1 cellular context compared by ENCODE assay signal in genomic region chr7:100141554-100141949, GRCh38.
TF ChIP-seq lines count a peak whose summit lies in the region.

No MANE protein-coding gene starts in this region.

TF ChIP-seq in endothelial cell of umbilical vein, 7 proteins besides CTCF, POLR2A, EP300 and RAD21:
- no peak for TF ChIP-seq MAX (IDR thresholded peaks at IDR 0.05; ENCODE audit: insufficient read depth, insufficient read length)
- no peak for TF ChIP-seq EZH2 (IDR thresholded peaks at IDR 0.05; ENCODE audit: borderline replicate concordance, low read depth, low read length, severe bottlenecking)
- TF ChIP-seq MYC (IDR thresholded peaks at IDR 0.05; ENCODE audit: low read depth, low read length) = no peak
- TF ChIP-seq GATA2 (IDR thresholded peaks at IDR 0.05; ENCODE audit: insufficient read depth, insufficient read length, low read depth, low read length) = no peak
- TF ChIP-seq FOS (IDR thresholded peaks at IDR 0.05; ENCODE audit: borderline replicate concordance, insufficient read depth, low read length) = no peak
- no peak for TF ChIP-seq JUN (IDR thresholded peaks at IDR 0.05; ENCODE audit: borderline replicate concordance, insufficient read depth, insufficient read length, low read depth)
- TF ChIP-seq POLR2AphosphoS5 (IDR thresholded peaks at IDR 0.05; ENCODE audit: insufficient read depth, low read depth, low read length) = no peak
